Comparison of ENCODE assay signal across 25 cellular contexts in the genomic region with DNA sequence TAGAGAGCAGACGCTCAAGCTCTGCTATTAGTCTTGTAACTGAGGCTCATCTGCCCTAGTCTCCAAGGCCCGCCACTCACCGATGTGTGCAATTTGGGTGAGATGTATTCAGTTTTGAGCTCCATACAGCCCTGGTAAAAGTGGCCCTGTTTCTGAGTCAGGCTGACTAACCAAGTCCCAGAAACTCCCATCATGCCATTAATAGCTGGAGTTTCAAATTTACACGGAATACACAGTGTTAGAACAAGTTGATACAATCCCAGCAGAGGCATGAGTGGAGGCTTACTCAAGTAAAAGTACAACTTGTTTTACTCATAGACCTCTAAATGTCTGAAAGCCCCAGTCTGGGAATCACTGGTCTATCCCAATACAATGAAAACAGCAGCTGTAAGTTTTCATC.
"Had no signal": no experiment of that assay in that cellular context is flagged by ENCODE, and none has a peak within 500 bp of the region (broad histone marks: within the 10 kb centered on the region; RNA-seq: fewer than 3 reads in every experiment).

No MANE protein-coding gene starts in this region.

- H3K36me3 ChIP-seq: adrenal gland had no signal

- H3K27me3 ChIP-seq: adrenal gland, heart right ventricle, tibial nerve had no signal

- H3K9me3 ChIP-seq: adrenal gland, heart right ventricle, psoas muscle, tibial nerve had no signal

- H3K4me3 ChIP-seq: adrenal gland, heart right ventricle, psoas muscle, SK-N-MC, tibial nerve had no signal

- ATAC-seq: activated CD8-positive, alpha-beta T cell treated with anti-CD3 and anti-CD28 coated beads for 36 hours; esophagus mucosa; heart right ventricle; left cardiac atrium; naive thymus-derived CD8-positive, alpha-beta T cell; psoas muscle had no signal

- H3K27ac ChIP-seq: adrenal gland, heart right ventricle, parathyroid adenoma, psoas muscle, SK-N-MC, tibial nerve had no signal

- DNase-seq: activated CD4-positive, alpha-beta T cell treated with anti-CD3 and anti-CD28 coated beads, Interleukin-2, amount 50 U/mL, for 1 hour; activated CD4-positive, CD25-positive, alpha-beta regulatory T cell treated with anti-CD3 and anti-CD28 coated beads, Interleukin-2, amount 50 U/mL, for 72 hours; activated CD8-positive, alpha-beta T cell treated with anti-CD3 and anti-CD28 coated beads for 36 hours; activated effector memory CD4-positive, alpha-beta T cell treated with Interleukin-2 at 50 U/mL for 16 hours; activated naive CD4-positive, alpha-beta T cell treated with anti-CD3 and anti-CD28 coated beads for 36 hours; activated naive CD8-positive, alpha-beta T cell treated with anti-CD3 and anti-CD28 coated beads for 36 hours; activated T-cell treated with anti-CD3 and anti-CD28 coated beads, Interleukin-2, amount 50 U/mL, for 48 hours; adrenal gland; aorta; caudate nucleus; effector CD8-positive, alpha-beta T cell; foreskin melanocyte; heart right ventricle; left cardiac atrium; naive thymus-derived CD8-positive, alpha-beta T cell; nucleus accumbens; psoas muscle; stimulated activated CD4-positive, alpha-beta T cell treated with anti-CD3 and anti-CD28 coated beads, Interleukin-15, amount 100 ng/mL, for 24 hours; stimulated activated CD4-positive, alpha-beta T cell treated with anti-CD3 and anti-CD28 coated beads, Interleukin-2, amount 100 ng/mL, for 24 hours; stimulated activated naive CD4-positive, alpha-beta T cell; T-helper 9 cell had no signal
